Comparison of ENCODE assay signal across 2 cellular contexts in genomic region chr1:1345860-1346500, GRCh38.
TF ChIP-seq lines count a peak whose summit lies in the region.

No MANE protein-coding gene starts in this region.

TF ChIP-seq in IMR-90, 13 proteins besides CTCF, POLR2A, EP300 and RAD21:
- TF ChIP-seq SMC3 (IDR thresholded peaks at IDR 0.05; ENCODE audit: low read depth, low read length): no peak
- TF ChIP-seq CHD1 (IDR thresholded peaks at IDR 0.05; ENCODE audit: low read depth, low read length): no peak
- TF ChIP-seq FOS (IDR thresholded peaks at IDR 0.05; ENCODE audit: low read depth, low read length): no peak
- TF ChIP-seq RCOR1 (IDR thresholded peaks at IDR 0.05; ENCODE audit: insufficient replicate concordance, low read length): no peak
- TF ChIP-seq RFX5 (IDR thresholded peaks at IDR 0.05; ENCODE audit: low read depth, low read length): no peak
- no peak for TF ChIP-seq MAFK (IDR thresholded peaks at IDR 0.05; ENCODE audit: low read depth, low read length)
- no peak for TF ChIP-seq CEBPB (IDR thresholded peaks at IDR 0.05; ENCODE audit: low read depth, low read length)
- no peak for TF ChIP-seq MAZ (IDR thresholded peaks at IDR 0.05; ENCODE audit: borderline replicate concordance, low read depth, low read length)
- TF ChIP-seq NFE2L2 (IDR thresholded peaks at IDR 0.05; ENCODE audit: low read depth, low read length): no peak
- TF ChIP-seq MXI1 (IDR thresholded peaks at IDR 0.05; ENCODE audit: borderline replicate concordance, low read depth, low read length): no peak
- TF ChIP-seq USF2 (IDR thresholded peaks at IDR 0.05; ENCODE audit: low read depth, low read length): no peak
- TF ChIP-seq BHLHE40 (IDR thresholded peaks at IDR 0.05; ENCODE audit: low read depth, low read length): no peak
- TF ChIP-seq, protein P1, sequence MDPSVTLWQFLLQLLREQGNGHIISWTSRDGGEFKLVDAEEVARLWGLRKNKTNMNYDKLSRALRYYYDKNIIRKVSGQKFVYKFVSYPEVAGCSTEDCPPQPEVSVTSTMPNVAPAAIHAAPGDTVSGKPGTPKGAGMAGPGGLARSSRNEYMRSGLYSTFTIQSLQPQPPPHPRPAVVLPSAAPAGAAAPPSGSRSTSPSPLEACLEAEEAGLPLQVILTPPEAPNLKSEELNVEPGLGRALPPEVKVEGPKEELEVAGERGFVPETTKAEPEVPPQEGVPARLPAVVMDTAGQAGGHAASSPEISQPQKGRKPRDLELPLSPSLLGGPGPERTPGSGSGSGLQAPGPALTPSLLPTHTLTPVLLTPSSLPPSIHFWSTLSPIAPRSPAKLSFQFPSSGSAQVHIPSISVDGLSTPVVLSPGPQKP (IDR thresholded peaks at IDR 0.05; ENCODE audit: borderline replicate concordance, low read depth, low read length): no peak

TF ChIP-seq in liver, 16 proteins besides CTCF, POLR2A, EP300 and RAD21:
- TF ChIP-seq HNF4G (IDR thresholded peaks at IDR 0.05) (no peak), SP1 (IDR thresholded peaks at IDR 0.05) (no peak), HNF4A (conservative IDR thresholded peaks at IDR 0.05) (peak; percentile 12 to 14), FOXA2 (IDR thresholded peaks at IDR 0.05) (no peak), ATF3 (IDR thresholded peaks at IDR 0.05) (no peak)
